ENCODE assay signal across 19 cellular contexts in the genomic region with DNA sequence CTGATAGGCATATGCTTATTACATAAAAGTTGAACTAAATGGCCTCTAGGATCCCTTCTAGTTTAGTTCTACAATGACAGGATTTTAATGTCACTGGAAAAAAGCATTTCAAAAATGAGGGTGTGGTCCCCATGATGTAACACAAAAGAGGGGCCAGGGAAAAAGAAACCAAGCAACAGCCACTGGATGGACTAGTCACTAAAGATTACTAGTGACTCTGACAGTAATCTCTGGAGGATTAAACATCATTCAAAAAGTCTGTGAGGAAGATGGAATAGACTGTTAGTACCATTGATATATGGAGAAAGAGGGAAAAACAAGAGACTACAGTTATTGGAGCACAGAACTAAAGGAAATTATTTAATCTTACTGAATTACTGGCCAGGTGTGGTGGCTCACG. TPM values are rescaled to one million over a fixed set of nuclear protein-coding genes. Genes with fewer than 3 reads are reported as not detected.
"Had no signal": no experiment of that assay in that cellular context is flagged by ENCODE, and none has a peak within 500 bp of the region (broad histone marks: within the 10 kb centered on the region; RNA-seq: fewer than 3 reads in every experiment).

No MANE protein-coding gene starts in this region.

- H3K9me3 Mint-ChIP-seq: activated CD4-positive, alpha-beta T cell treated with anti-CD3 and anti-CD28 coated beads, Interleukin-2, amount 10 ng/mL, durations not matched to agents 7 days and 5 days; activated naive CD4-positive, alpha-beta T cell treated with anti-CD3 and anti-CD28 coated beads for 36 hours; activated T-cell treated with anti-CD3 and anti-CD28 coated beads, Interleukin-2, amount 50 U/mL, for 24 hours; activated T-helper 2 cell treated with anti-CD3 and anti-CD28 coated beads, Interferon-gamma antibody, Interleukin-2, Interleukin-4, amounts not matched to agents 10 μg/mL and 5 μg/mL and 100 μg/mL, durations not matched to agents 14 hours and 24 hours and 36 hours; central memory CD8-positive, alpha-beta T cell; neural progenitor cell; stimulated activated memory B cell treated with anti-CD40 and anti-IgM and Interleukin-4, amounts not matched to agents 10 μg/mL and 1 μg/mL and 100 μg/mL, for 72 hours; T-helper 1 cell treated with Interleukin-12 subunit alpha and Interleukin-12 subunit beta and Interleukin-4 antibody, amounts not matched to agents 30 μg/mL and 1 μg/mL, for 36 hours had no signal

- H3K4me3 Mint-ChIP-seq: activated CD4-positive, alpha-beta T cell treated with anti-CD3 and anti-CD28 coated beads, Interleukin-2, amount 10 ng/mL, durations not matched to agents 7 days and 5 days; activated CD8-positive, alpha-beta T cell treated with anti-CD3 and anti-CD28 coated beads, Interleukin-2, amount 10 ng/mL, durations not matched to agents 7 days and 5 days; activated naive CD4-positive, alpha-beta T cell treated with anti-CD3 and anti-CD28 coated beads for 36 hours; activated T-cell treated with anti-CD3 and anti-CD28 coated beads, Interleukin-2, amount 50 U/mL, for 24 hours; central memory CD8-positive, alpha-beta T cell; naive thymus-derived CD4-positive, alpha-beta T cell; neural progenitor cell; stimulated activated memory B cell treated with anti-CD40 and anti-IgM and Interleukin-4, amounts not matched to agents 10 μg/mL and 1 μg/mL and 100 μg/mL, for 72 hours; T-helper 1 cell treated with Interleukin-12 subunit alpha and Interleukin-12 subunit beta and Interleukin-4 antibody, amounts not matched to agents 30 μg/mL and 1 μg/mL, for 36 hours had no signal

- DNase-seq: activated CD4-positive, alpha-beta T cell treated with anti-CD3 and anti-CD28 coated beads, Interleukin-2, amount 10 ng/mL, durations not matched to agents 7 days and 5 days; activated CD8-positive, alpha-beta T cell treated with anti-CD3 and anti-CD28 coated beads, Interleukin-2, amount 10 ng/mL, durations not matched to agents 7 days and 5 days; activated naive CD4-positive, alpha-beta T cell treated with anti-CD3 and anti-CD28 coated beads for 36 hours; activated T-cell treated with anti-CD3 and anti-CD28 coated beads, Interleukin-2, amount 50 U/mL, for 24 hours; body of pancreas; erythroblast; left ventricle myocardium superior; naive thymus-derived CD4-positive, alpha-beta T cell; stimulated activated CD4-positive, alpha-beta T cell treated with anti-CD3 and anti-CD28 coated beads, Interleukin-4, amount 100 ng/mL, for 24 hours had no signal

- H3K4me3 ChIP-seq: body of pancreas, coronary artery, neural progenitor cell, thoracic aorta had no signal

- H3K9me3 ChIP-seq: body of pancreas, thoracic aorta had no signal

- H3K9ac ChIP-seq: neural progenitor cell had no signal

- H3K27ac Mint-ChIP-seq: activated CD4-positive, alpha-beta T cell treated with anti-CD3 and anti-CD28 coated beads, Interleukin-2, amount 10 ng/mL, durations not matched to agents 7 days and 5 days; activated CD8-positive, alpha-beta T cell treated with anti-CD3 and anti-CD28 coated beads, Interleukin-2, amount 10 ng/mL, durations not matched to agents 7 days and 5 days; activated naive CD4-positive, alpha-beta T cell treated with anti-CD3 and anti-CD28 coated beads for 36 hours; activated T-cell treated with anti-CD3 and anti-CD28 coated beads, Interleukin-2, amount 50 U/mL, for 24 hours; activated T-helper 2 cell treated with anti-CD3 and anti-CD28 coated beads, Interferon-gamma antibody, Interleukin-2, Interleukin-4, amounts not matched to agents 10 μg/mL and 5 μg/mL and 100 μg/mL, durations not matched to agents 14 hours and 24 hours and 36 hours; naive thymus-derived CD4-positive, alpha-beta T cell; stimulated activated memory B cell treated with anti-CD40 and anti-IgM and Interleukin-4, amounts not matched to agents 10 μg/mL and 1 μg/mL and 100 μg/mL, for 72 hours; T-helper 1 cell treated with Interleukin-12 subunit alpha and Interleukin-12 subunit beta and Interleukin-4 antibody, amounts not matched to agents 30 μg/mL and 1 μg/mL, for 36 hours had no signal

- H2AFZ ChIP-seq: neural progenitor cell had no signal

- H3K4me1 ChIP-seq: body of pancreas, neural progenitor cell had no signal

- H3K4me1 Mint-ChIP-seq: activated CD4-positive, alpha-beta T cell treated with anti-CD3 and anti-CD28 coated beads, Interleukin-2, amount 10 ng/mL, durations not matched to agents 7 days and 5 days; central memory CD8-positive, alpha-beta T cell; stimulated activated memory B cell treated with anti-CD40 and anti-IgM and Interleukin-4, amounts not matched to agents 10 μg/mL and 1 μg/mL and 100 μg/mL, for 72 hours had no signal

- H3K36me3 ChIP-seq: neural progenitor cell, thoracic aorta had no signal

- ATAC-seq: activated CD4-positive, CD25-positive, alpha-beta regulatory T cell treated with anti-CD3 and anti-CD28 coated beads, Interleukin-2, amount 50 U/mL, for 24 hours; activated CD8-positive, alpha-beta T cell treated with anti-CD3 and anti-CD28 coated beads, Interleukin-2, amount 10 ng/mL, durations not matched to agents 7 days and 5 days; body of pancreas; left ventricle myocardium superior; naive thymus-derived CD4-positive, alpha-beta T cell; sciatic nerve; stimulated activated memory B cell treated with anti-CD40 and anti-IgM and Interleukin-4, amounts not matched to agents 10 μg/mL and 1 μg/mL and 100 μg/mL, for 72 hours had no signal

- FAIRE-seq: endometrium had no signal

- H3K36me3 Mint-ChIP-seq: naive thymus-derived CD4-positive, alpha-beta T cell; stimulated activated memory B cell treated with anti-CD40 and anti-IgM and Interleukin-4, amounts not matched to agents 10 μg/mL and 1 μg/mL and 100 μg/mL, for 72 hours had no signal

- H3K4me2 ChIP-seq: neural progenitor cell had no signal

- H3K27ac ChIP-seq: body of pancreas, coronary artery, neural progenitor cell, thoracic aorta had no signal

- H3K27me3 ChIP-seq: body of pancreas, neural progenitor cell had no signal

- H3K27me3 Mint-ChIP-seq: activated T-cell treated with anti-CD3 and anti-CD28 coated beads, Interleukin-2, amount 50 U/mL, for 24 hours; stimulated activated memory B cell treated with anti-CD40 and anti-IgM and Interleukin-4, amounts not matched to agents 10 μg/mL and 1 μg/mL and 100 μg/mL, for 72 hours had no signal

RNA-seq across cellular contexts. Expression of a gene that starts 22.9 kb away (rescaled TPM):
- total RNA-seq: activated CD8-positive, alpha-beta T cell treated with anti-CD3 and anti-CD28 coated beads, Interleukin-2, amount 10 ng/mL, durations not matched to agents 7 days and 5 days had no signal
